8 cellular contexts compared by ENCODE assay signal in the genomic region with DNA sequence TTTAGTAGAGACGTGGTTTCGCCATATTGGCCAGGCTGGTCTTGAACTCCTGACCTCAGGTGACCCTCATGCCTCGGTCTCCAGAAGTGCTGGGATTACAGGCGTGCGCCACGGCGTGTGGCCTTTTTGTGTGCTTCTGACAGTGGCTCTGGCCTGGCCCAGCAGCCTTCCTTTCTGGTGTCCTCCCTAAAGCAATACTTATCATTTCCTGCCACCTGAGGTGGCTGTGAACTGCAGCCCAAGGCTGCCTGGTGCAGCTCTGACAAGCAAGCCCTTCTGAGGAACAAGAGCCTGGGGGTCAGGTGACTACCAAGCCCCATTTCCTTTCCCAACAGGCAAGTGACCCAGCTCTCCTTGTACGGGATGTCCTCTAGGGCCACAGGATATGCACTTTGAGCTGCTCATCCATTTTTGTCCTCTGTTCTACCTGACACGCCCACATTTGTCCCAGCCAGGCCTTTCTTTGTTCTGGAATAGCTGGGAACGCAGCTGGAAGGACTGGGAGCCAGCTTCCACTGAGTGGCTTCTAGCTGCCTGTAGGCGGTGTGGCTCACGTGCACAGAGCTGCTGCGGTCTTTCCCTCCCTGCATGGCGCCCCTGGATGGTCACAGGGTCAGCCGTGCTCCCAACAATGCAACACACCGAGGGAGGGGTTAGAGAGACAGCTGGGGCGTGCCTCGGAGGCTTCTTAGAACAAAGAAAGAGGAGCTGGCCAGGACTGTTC. TPM values are rescaled to one million over a fixed set of nuclear protein-coding genes. Genes with fewer than 3 reads are reported as not detected.
DNase-seq lines count a peak whose midpoint lies in the region; ATAC-seq and TF ChIP-seq lines count a peak whose summit lies in the region.

No MANE protein-coding gene starts in this region.

- no peak for TF ChIP-seq POLR2A in erythroblast (IDR thresholded peaks at IDR 0.05; ENCODE audit: low read length)

- no peak for ATAC-seq in HG03280 (IDR thresholded peaks at IDR 0.05; ENCODE audit: unreplicated experiment)

- H3K4me3 ChIP-seq in mesodermal cell (ENCODE audit: extremely low read depth, insufficient read depth, low read length, poor library complexity, severe bottlenecking) = no peak overlapping the region

- peak overlapping the region; percentile 54 for H3K27ac ChIP-seq in mesodermal cell (ENCODE audit: low read depth, low read length, severe bottlenecking)

- H3K9me3 ChIP-seq in mesodermal cell (ENCODE audit: control insufficient read depth, low read length) = no peaks in the 10 kb centered on the region

- 71 to 75% methylated on average over 17 of the region's 18 CpGs for WGBS in mesodermal cell (ENCODE audit: insufficient coverage in 2 of 2), 2 experiments

- H3K36me3 ChIP-seq in mesodermal cell (ENCODE audit: control insufficient read depth, insufficient read depth, low read length) = peaks cover 10% of the 10 kb centered on the region

- peak; percentile 84 for DNase-seq in CMK (ENCODE audit: low read depth)
- peak; percentile 96 for DNase-seq in NCI-H69 (lab: John Stamatoyannopoulos, UW)
- peak; percentile 70 to 89 for DNase-seq in erythroblast (lab: John Stamatoyannopoulos, UW)
- DNase-seq in T1000 (lab: John Stamatoyannopoulos, UW) = no peak
- no peak for DNase-seq in ACHN
- DNase-seq in Kasumi-1 (lab: John Stamatoyannopoulos, UW) = no peak

- in situ Hi-C loops in ACHN (cut with HindIII; ENCODE audit: low pct_ligation_motif_present, low pct_unique_long_range_greater_than_20kb, low sequenced_read_pairs) = no loop called here

- H3K4me1 ChIP-seq in mesodermal cell (ENCODE audit: control insufficient read depth, insufficient read depth, low read length, poor library complexity, severe bottlenecking) = peaks cover 8% of the 10 kb centered on the region

RNA-seq across cellular contexts. Expression of a gene that starts 12.3 kb away (rescaled TPM):
- polyA plus RNA-seq in mesodermal cell (2013, experiment 1 of 2) = 30.1 TPM
- 22.9 TPM for polyA plus RNA-seq in mesodermal cell (2013, experiment 2 of 2)

Comparison
In these comparisons a context has a peak if more than half of its experiments do, and no peak if none do; other contexts are left out.
1. DNase-seq: peak in CMK (single experiment), NCI-H69 (single experiment) and erythroblast (2 of 2); none in T1000 (single experiment), ACHN (single experiment) and Kasumi-1 (0 of 2).